ENCODE assay signal across 8 cellular contexts in genomic region chr1:155859234-155859829, GRCh38. TPM values are rescaled to one million over a fixed set of nuclear protein-coding genes. Genes with fewer than 3 reads are reported as not detected.
A peak's percentile ranks its signal among the peaks of the same experiment; 100 is the strongest.
DNase-seq lines count a peak whose midpoint lies in the region; ATAC-seq and TF ChIP-seq lines count a peak whose summit lies in the region.

Gene SYT11 (plus strand): TSS chr1:155859567. CDS start chr1:155859762, 195 bp downstream.

- H3K36me3 ChIP-seq in DND-41 (ENCODE audit: insufficient read depth, low read length) (peaks cover 15% of the 10 kb centered on the region), esophagus squamous epithelium (peaks cover 0 to 12% (median 5%) of the 10 kb centered on the region in 3 donors), muscle layer of duodenum (ENCODE audit: control insufficient read depth in 1 of 2, insufficient read depth in 2 of 2, low read length in 2 of 2) (peaks cover 0 to 7% of the 10 kb centered on the region in 2 donors)

- H3K9ac ChIP-seq in DND-41 (ENCODE audit: low read depth, low read length): peak within 1 kb of the TSS; percentile 56

- H4K20me1 ChIP-seq in DND-41 (ENCODE audit: insufficient read depth, low read length): 0 out of 2 replicates have a peak, but pooled peaks cover 2% of the 10 kb centered on the region

- H3K27me3 ChIP-seq in DND-41 (ENCODE audit: insufficient read depth, low read length, poor library complexity): no peaks in the 10 kb centered on the region
- peaks cover 0 to 9% (median 0%) of the 10 kb centered on the region in 4 donors for H3K27me3 ChIP-seq in esophagus squamous epithelium
- no peaks in the 10 kb centered on the region for H3K27me3 ChIP-seq in muscle layer of duodenum (ENCODE audit: low read depth, low read length)

- intact Hi-C loops in esophagus squamous epithelium (cut with DNase I): no loop called here

- H3K9me3 ChIP-seq in DND-41 (ENCODE audit: insufficient read depth, low read length, severe bottlenecking) (no peaks in the 10 kb centered on the region), esophagus squamous epithelium (no peaks in the 10 kb centered on the region), muscle layer of duodenum (ENCODE audit: control insufficient read depth in 1 of 2, low read length in 2 of 2) (no peaks in the 10 kb centered on the region)

- TF ChIP-seq CTCF in DND-41 (IDR thresholded peaks at IDR 0.05; ENCODE audit: borderline replicate concordance, extremely low read depth, low read length, poor library complexity, severe bottlenecking): no peak
- no peak for TF ChIP-seq CTCF in RWPE1 (conservative IDR thresholded peaks at IDR 0.05; ENCODE audit: low read depth)
- peak in 1 of 6 experiments; percentile 8 for TF ChIP-seq CTCF in esophagus squamous epithelium (IDR thresholded peaks at IDR 0.05)

- H2AFZ ChIP-seq in DND-41 (ENCODE audit: low read depth, low read length): peak within 1 kb of the TSS; percentile 76

- POLR2A ChIA-PET in RWPE1 (lab: Yijun Ruan, JAX; ENCODE audit: low non-redundant PET): interaction anchor here (0.6 kb wide), 2 partner anchors 35 to 199 kb away, joined by 4 read pairs; no protein-coding TSS in a partner anchor

- H3K4me3 ChIP-seq in DND-41 (ENCODE audit: low read depth in 1 of 2, low read length in 2 of 2) (peak within 1 kb of the TSS; percentile 52 to 67), esophagus squamous epithelium (peak within 1 kb of the TSS; percentile 28 to 65 (median 49)), muscle layer of duodenum (ENCODE audit: low read depth in 1 of 2, low read length in 2 of 2) (peak within 1 kb of the TSS; percentile 59 to 87)

- H3K4me2 ChIP-seq in DND-41 (ENCODE audit: insufficient read depth, low read length): peak within 1 kb of the TSS; percentile 84

- CTCF ChIA-PET in RWPE1 (lab: Yijun Ruan, JAX): no interaction called here

- H3K27ac ChIP-seq in DND-41 (ENCODE audit: low read length) (peak within 1 kb of the TSS; percentile 73), RWPE1 (peak within 1 kb of the TSS; percentile 92), esophagus squamous epithelium (peak within 1 kb of the TSS; percentile 74 to 92 (median 89)), muscle layer of duodenum (ENCODE audit: low read length) (peak within 1 kb of the TSS; percentile 95)

- WGBS in esophagus squamous epithelium, 2 donors: 0% methylated on average over 4 to 6 of the region's 33 CpGs

- peak; percentile 87 for ATAC-seq in DND-41 (ENCODE audit: insufficient read depth, low read depth)

- peaks cover 40% of the 10 kb centered on the region for H3K79me2 ChIP-seq in DND-41 (ENCODE audit: insufficient read depth, low read length)

- TF ChIP-seq POLR2A in esophagus squamous epithelium (IDR thresholded peaks at IDR 0.05): no peak

- peak; percentile 94 for DNase-seq in DND-41
- DNase-seq in GOT3 (lab: John Stamatoyannopoulos, UW): peak; percentile 83
- DNase-seq in LoVo (ENCODE audit: low spot score): peak; percentile 93
- DNase-seq in RWPE1 (ENCODE audit: low spot score): peak; percentile 97
- peak; percentile 75 to 86 for DNase-seq in activated T-helper 1 cell treated with anti-CD3 and anti-CD28 coated beads, Interleukin-2, amount 50 U/mL, for 16 hours (ENCODE audit: low read depth in 1 of 2, low spot score in 1 of 2)
- DNase-seq in esophagus squamous epithelium (lab: John Stamatoyannopoulos, UW): peak; percentile 53
- peak; percentile 94 for DNase-seq in stimulated activated CD8-positive, alpha-beta memory T cell treated with anti-CD3 and anti-CD28 coated beads, Interleukin-7, amount 100 ng/mL, for 24 hours (ENCODE audit: low read depth)

- H3K4me1 ChIP-seq in DND-41 (ENCODE audit: insufficient read depth, low read length) (peaks cover 44% of the 10 kb centered on the region), esophagus squamous epithelium (peaks cover 9 to 45% (median 14%) of the 10 kb centered on the region in 3 donors), muscle layer of duodenum (ENCODE audit: control insufficient read depth in 1 of 2, insufficient read depth in 2 of 2, low read length in 2 of 2) (peaks cover 6 to 20% of the 10 kb centered on the region in 2 donors)

RNA-seq across cellular contexts. Expression of gene SYT11, which starts in this region (rescaled TPM):
- 1 to 10 TPM in 3 of 4 donors, under 1 TPM in 1; 0.87 to 5.3 (median 2.7) TPM for total RNA-seq in esophagus squamous epithelium

Comparison
In these comparisons a context has a peak if more than half of its experiments do, and no peak if none do; other contexts are left out.
1. Peak in every context shown above with its lines: DNase-seq, ATAC-seq, H3K4me3 ChIP-seq and H3K27ac ChIP-seq.